8 cellular contexts compared by ENCODE assay signal in the genomic region with DNA sequence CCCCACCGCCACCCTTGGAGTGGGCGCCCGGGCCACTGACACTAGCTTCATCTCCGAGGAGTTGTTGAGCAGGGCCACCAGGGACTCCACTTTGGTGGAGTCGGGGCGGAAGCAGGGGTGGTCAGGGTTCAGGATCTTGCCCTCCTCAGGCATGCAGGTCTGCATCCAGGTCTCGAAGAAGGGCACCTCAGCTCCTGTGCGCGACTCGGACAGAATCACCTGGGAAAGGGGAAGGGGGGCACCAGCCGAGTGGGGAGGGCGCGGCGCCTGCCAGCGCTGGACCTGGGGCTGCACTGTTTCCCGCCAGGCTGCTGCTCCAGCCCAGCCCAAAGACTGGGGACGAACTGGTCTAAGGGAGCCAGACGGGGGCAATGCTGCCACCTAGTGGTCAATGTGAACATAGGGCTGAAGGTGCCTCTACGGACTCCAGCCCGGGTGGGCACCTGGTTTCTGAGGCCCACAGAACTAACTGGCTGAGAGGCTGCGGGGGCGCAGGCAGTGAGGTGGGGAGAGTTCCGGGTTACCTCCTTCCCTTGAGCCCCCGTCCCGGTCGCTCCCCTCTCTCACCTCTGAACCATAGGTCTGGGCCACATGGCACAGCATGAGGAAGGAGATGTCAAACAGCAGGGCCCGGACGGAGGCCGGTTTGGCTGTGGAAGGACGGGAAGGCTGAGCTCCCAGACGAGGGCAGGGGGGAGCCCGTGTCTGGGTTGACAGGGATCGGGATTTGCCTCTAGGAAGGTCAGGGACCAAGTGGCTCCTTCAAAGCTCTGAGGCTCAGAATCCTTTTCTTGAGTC. TPM values are rescaled to one million over a fixed set of nuclear protein-coding genes. Genes with fewer than 3 reads are reported as not detected.
DNase-seq lines count a peak whose midpoint lies in the region; ATAC-seq, FAIRE-seq and TF ChIP-seq lines count a peak whose summit lies in the region.

No MANE protein-coding gene starts in this region.

- H3K4me1 ChIP-seq in SJSA1 (replicated peaks): peaks cover 17% of the 10 kb centered on the region
- peaks cover 5% of the 10 kb centered on the region for H3K4me1 ChIP-seq in osteoblast (ENCODE audit: insufficient read depth, low read length)
- H3K4me1 ChIP-seq in testis: peaks cover 15% of the 10 kb centered on the region

- H3K4me3 ChIP-seq in SJSA1 (no peak overlapping the region), osteoblast (ENCODE audit: insufficient read depth, low read length) (no peak overlapping the region), testis (no peak overlapping the region)

- H3K4me2 ChIP-seq in osteoblast (ENCODE audit: insufficient read depth, low read length): no peak overlapping the region

- H4K20me1 ChIP-seq in osteoblast (ENCODE audit: insufficient read depth, low read length): peaks cover 5% of the 10 kb centered on the region

- WGBS in testis, 2 donors: 23 to 25% methylated on average over 24 to 31 of the region's 33 CpGs

- H3K9me3 ChIP-seq in SJSA1 (replicated peaks): no peaks in the 10 kb centered on the region
- no peaks in the 10 kb centered on the region for H3K9me3 ChIP-seq in osteoblast (ENCODE audit: low read depth, low read length)
- H3K9me3 ChIP-seq in testis: no peaks in the 10 kb centered on the region

- no peak for ATAC-seq in GM18520 (IDR thresholded peaks at IDR 0.05; ENCODE audit: unreplicated experiment)

- no peak for FAIRE-seq in frontal cortex (lab: Jason Lieb, UNC)

- H3K27me3 ChIP-seq in SJSA1 (replicated peaks): no peaks in the 10 kb centered on the region
- H3K27me3 ChIP-seq in osteoblast (ENCODE audit: insufficient read depth, low read length): no peaks in the 10 kb centered on the region
- H3K27me3 ChIP-seq in testis: no peaks in the 10 kb centered on the region

- H3K79me2 ChIP-seq in osteoblast (ENCODE audit: insufficient read depth, low read length): no peaks in the 10 kb centered on the region

- TF ChIP-seq CTCF in osteoblast (IDR thresholded peaks at IDR 0.05; ENCODE audit: extremely low read depth, low read depth, low read length): peak; percentile 82
- peak; percentile 87 to 96 (median 88) for TF ChIP-seq CTCF in testis (IDR thresholded peaks at IDR 0.05)

- intact Hi-C loops in testis (cut with DNase I; ENCODE audit: low total_unique reads): no loop called here

- DNase-seq in ELR (ENCODE audit: low read depth): peak; percentile 92
- DNase-seq in M059J (ENCODE audit: low read depth): peak; percentile 83
- peak; percentile 50 to 79 for DNase-seq in SJSA1 (ENCODE audit: low read depth in 1 of 2, low spot score in 2 of 2)
- peak; percentile 71 for DNase-seq in activated gamma-delta T cell treated with anti-CD3 and anti-CD28 coated beads, Interleukin-2, amount 50 U/mL, for 16 hours (ENCODE audit: low read depth)
- DNase-seq in frontal cortex (ENCODE audit: low spot score in 2 of 2): peak; percentile 66 to 87
- DNase-seq in osteoblast (ENCODE audit: insufficient read length, low spot score, missing footprints): peak; percentile 98
- peak; percentile 88 for DNase-seq in testis

- H3K27ac ChIP-seq in SJSA1: no peak overlapping the region
- H3K27ac ChIP-seq in osteoblast (ENCODE audit: low read depth, low read length): no peak overlapping the region
- H3K27ac ChIP-seq in testis: no peak overlapping the region

- peaks cover 83% of the 10 kb centered on the region for H3K36me3 ChIP-seq in SJSA1
- peaks cover 46% of the 10 kb centered on the region for H3K36me3 ChIP-seq in osteoblast (ENCODE audit: insufficient read depth, low read length)
- no peaks in the 10 kb centered on the region for H3K36me3 ChIP-seq in testis (ENCODE audit: low read depth, missing control alignments)

- TF ChIP-seq POLR2A in testis (IDR thresholded peaks at IDR 0.05): no peak

- H2AFZ ChIP-seq in osteoblast (ENCODE audit: low read length): no peak overlapping the region

RNA-seq across cellular contexts. Expression of a gene that starts 11.8 kb away (rescaled TPM):
- total RNA-seq in M059J (2014; rRNA removed; shearing (Covaris generic)): not detected in 2 replicates
- not detected in 2 replicates for total RNA-seq in SJSA1 (2014; rRNA removed; shearing (Covaris generic))
- total RNA-seq in frontal cortex: not detected
- total RNA-seq in osteoblast: not detected in 2 replicates
- 1 to 10 TPM; 2.4 to 3.6 TPM for total RNA-seq in testis
- 0.80 TPM for polyA plus RNA-seq in testis (ENCODE audit: insufficient read depth, low read depth, low replicate concordance)

RNA-seq across cellular contexts. Expression of a gene that starts 27.2 kb away (rescaled TPM):
- 25.9 and 29.1 TPM in 2 replicates for total RNA-seq in M059J (2014; rRNA removed; shearing (Covaris generic))
- 40.1 and 46.3 TPM in 2 replicates for total RNA-seq in SJSA1 (2014; rRNA removed; shearing (Covaris generic))
- total RNA-seq in frontal cortex (42.8 TPM), osteoblast (33.6 and 36.6 TPM in 2 replicates), testis (100 to 1,000 TPM; 151 to 172 TPM)
- 127 TPM for polyA plus RNA-seq in testis (ENCODE audit: insufficient read depth, low read depth, low replicate concordance)

RNA-seq across cellular contexts. Expression of a gene that starts 35.8 kb away (rescaled TPM):
- total RNA-seq in M059J (2014; rRNA removed; shearing (Covaris generic)): 19.2 and 26.7 TPM in 2 replicates
- 14.0 and 14.4 TPM in 2 replicates for total RNA-seq in SJSA1 (2014; rRNA removed; shearing (Covaris generic))
- total RNA-seq in frontal cortex (90.5 TPM), osteoblast (30.6 and 33.3 TPM in 2 replicates), testis (10 to 100 TPM; 44.9 to 51.7 TPM)
- polyA plus RNA-seq in testis (ENCODE audit: insufficient read depth, low read depth, low replicate concordance): 41.2 TPM

RNA-seq across cellular contexts. Expression of a gene that starts 46.4 kb away (rescaled TPM):
- total RNA-seq in M059J (2014; rRNA removed; shearing (Covaris generic)): 138 and 170 TPM in 2 replicates
- total RNA-seq in SJSA1 (2014; rRNA removed; shearing (Covaris generic)): 98.3 and 167 TPM in 2 replicates
- total RNA-seq in frontal cortex (77.0 TPM), osteoblast (94.8 and 99.3 TPM in 2 replicates), testis (100 to 1,000 TPM; 112 to 129 TPM)
- 128 TPM for polyA plus RNA-seq in testis (ENCODE audit: insufficient read depth, low read depth, low replicate concordance)
